15 cellular contexts compared by ENCODE assay signal in genomic region chr5:141680178-141680577, GRCh38. TPM values are rescaled to one million over a fixed set of nuclear protein-coding genes. Genes with fewer than 3 reads are reported as not detected.
DNase-seq lines count a peak whose midpoint lies in the region; ATAC-seq and TF ChIP-seq lines count a peak whose summit lies in the region.
"Had no signal": no experiment of that assay in that cellular context is flagged by ENCODE, and none has a peak within 500 bp of the region (broad histone marks: within the 10 kb centered on the region; RNA-seq: fewer than 3 reads in every experiment).

No MANE protein-coding gene starts in this region.

- H3K4me1 ChIP-seq in BE2C: peaks cover 11% of the 10 kb centered on the region
- peaks cover 13% of the 10 kb centered on the region for H3K4me1 ChIP-seq in NT2/D1 (ENCODE audit: insufficient read depth, insufficient read length)
- H3K4me1 ChIP-seq in esophagus muscularis mucosa: peaks cover 12 to 42% (median 33%) of the 10 kb centered on the region in 4 donors
- peaks cover 34% of the 10 kb centered on the region for H3K4me1 ChIP-seq in neural progenitor cell
- H3K4me1 ChIP-seq in CD4-positive, alpha-beta memory T cell (ENCODE audit: insufficient read depth, low read length): peaks cover 33% of the 10 kb centered on the region

- intact Hi-C loops in esophagus muscularis mucosa (cut with DNase I): no loop called here
- intact Hi-C loops in CD4-positive, alpha-beta memory T cell (cut with micrococcal nuclease): loop anchor here (5.0 kb wide), 1 partner anchor 43 kb away; the partner anchor contains the start of genes HDAC3 and RELL2

- H3K4me3 Mint-ChIP-seq in neural progenitor cell: peak overlapping the region; percentile 69
- H3K4me3 Mint-ChIP-seq in CD4-positive, alpha-beta memory T cell: peak overlapping the region in 1 of 8 donors; percentile 70

- no peaks in the 10 kb centered on the region for H3K9me3 Mint-ChIP-seq in neural progenitor cell
- no peaks in the 10 kb centered on the region for H3K9me3 Mint-ChIP-seq in CD4-positive, alpha-beta memory T cell
- H3K9me3 Mint-ChIP-seq: stimulated activated naive CD8-positive, alpha-beta T cell treated with anti-CD3 and anti-CD28 coated beads, Interleukin-15, Interleukin-2, amounts not matched to agents 100 ng/mL and 50 ng/mL, for 24 hours had no signal

- peak overlapping the region; percentile 79 for H3K4me2 ChIP-seq in neural progenitor cell

- peaks cover 2% of the 10 kb centered on the region for H4K20me1 ChIP-seq in neural progenitor cell (ENCODE audit: low read depth)

- H3K4me1 Mint-ChIP-seq in neural progenitor cell: peaks cover 41% of the 10 kb centered on the region
- peaks cover 14 to 36% (median 24%) of the 10 kb centered on the region in 4 donors for H3K4me1 Mint-ChIP-seq in CD4-positive, alpha-beta memory T cell

- H3F3A ChIP-seq in neural progenitor cell (ENCODE audit: low read depth): peaks cover 43% of the 10 kb centered on the region

- H3K27ac ChIP-seq in esophagus muscularis mucosa (replicated peaks in 1 of 4) (peak overlapping the region in 3 of 4 donors; percentile 2 to 53 (median 21)), neural progenitor cell (no peak overlapping the region)
- H3K27ac ChIP-seq in CD4-positive, alpha-beta memory T cell (ENCODE audit: low read depth, low read length): no peak overlapping the region

- no peak for TF ChIP-seq EP300 in esophagus muscularis mucosa (IDR thresholded peaks at IDR 0.05)

- H3K79me2 ChIP-seq in neural progenitor cell (ENCODE audit: low read depth): no peaks in the 10 kb centered on the region

- H2AFZ ChIP-seq in neural progenitor cell (replicated peaks): no peak overlapping the region

- H3K4me3 ChIP-seq in BE2C (ENCODE audit: low read depth, low read length): peak overlapping the region; percentile 71; the same call in 1 of the 2 replicates
- H3K4me3 ChIP-seq in NT2/D1 (ENCODE audit: insufficient read length, low read depth): no peak overlapping the region
- H3K4me3 ChIP-seq in esophagus muscularis mucosa: peak overlapping the region in 2 of 4 donors; percentile 12 to 65
- no peak overlapping the region for H3K4me3 ChIP-seq in neural progenitor cell
- H3K4me3 ChIP-seq in CD4-positive, alpha-beta memory T cell (ENCODE audit: low read length in 2 of 2): no peak overlapping the region

- H3K36me3 ChIP-seq in BE2C (peaks cover 11% of the 10 kb centered on the region; the same call in 1 of the 2 replicates), NT2/D1 (ENCODE audit: insufficient read depth, insufficient read length, low read length) (peaks cover 21% of the 10 kb centered on the region), esophagus muscularis mucosa (peaks cover 0 to 17% (median 0%) of the 10 kb centered on the region in 4 donors), neural progenitor cell (no peaks in the 10 kb centered on the region)
- H3K36me3 ChIP-seq in CD4-positive, alpha-beta memory T cell (ENCODE audit: insufficient read depth, low read length): no peaks in the 10 kb centered on the region
- H3K36me3 ChIP-seq: gastroesophageal sphincter had no signal

- TF ChIP-seq CTCF in BE2C (IDR thresholded peaks at IDR 0.05; ENCODE audit: low read depth, low read length): no peak
- TF ChIP-seq CTCF in esophagus muscularis mucosa (IDR thresholded peaks at IDR 0.05): no peak
- no peak for TF ChIP-seq CTCF in neural progenitor cell (IDR thresholded peaks at IDR 0.05)

- DNase-seq in BE2C (no peak), NT2/D1 (ENCODE audit: low read depth, low spot score) (no peak), esophagus muscularis mucosa (ENCODE audit: extremely low spot score) (no peak), neural progenitor cell (ENCODE audit: low spot score) (no peak), putamen (ENCODE audit: low spot score) (no peak), NCI-H345 (lab: John Stamatoyannopoulos, UW) (no peak)
- no peak for DNase-seq in CD4-positive, alpha-beta memory T cell
- DNase-seq: activated CD4-positive, alpha-beta T cell treated with anti-CD3 and anti-CD28 coated beads, Interleukin-2, amount 50 U/mL, for 1 hour; activated naive CD4-positive, alpha-beta T cell; anterior cingulate cortex; NCI-H1930 had no signal

- H3K27me3 Mint-ChIP-seq in neural progenitor cell (ENCODE audit: insufficient read depth, low read depth): peaks cover 2% of the 10 kb centered on the region
- peaks cover 0 to 2% of the 10 kb centered on the region in 2 donors for H3K27me3 Mint-ChIP-seq in CD4-positive, alpha-beta memory T cell
- H3K27me3 Mint-ChIP-seq: stimulated activated naive CD8-positive, alpha-beta T cell treated with anti-CD3 and anti-CD28 coated beads, Interleukin-15, Interleukin-2, amounts not matched to agents 100 ng/mL and 50 ng/mL, for 24 hours had no signal

- peak overlapping the region; percentile 93 for H3K27ac Mint-ChIP-seq in neural progenitor cell
- H3K27ac Mint-ChIP-seq in CD4-positive, alpha-beta memory T cell: no peak overlapping the region
- H3K27ac Mint-ChIP-seq: stimulated activated naive CD8-positive, alpha-beta T cell treated with anti-CD3 and anti-CD28 coated beads, Interleukin-15, Interleukin-2, amounts not matched to agents 100 ng/mL and 50 ng/mL, for 24 hours had no signal

- H3K9ac ChIP-seq in NT2/D1 (ENCODE audit: insufficient read length, low read depth) (peak overlapping the region; percentile 36), neural progenitor cell (no peak overlapping the region)

- TF ChIP-seq POLR2A in esophagus muscularis mucosa (IDR thresholded peaks at IDR 0.05; ENCODE audit: low read depth): no peak

- ATAC-seq in GM18861 (IDR thresholded peaks at IDR 0.05; ENCODE audit: unreplicated experiment): no peak

- POLR2A ChIA-PET in CD4-positive, alpha-beta memory T cell (lab: Charles Lee; ENCODE audit: partially characterized antibody): interaction anchor here (1.8 kb wide), 1 partner anchor 43 kb away, joined by 6 read pairs; the partner anchor contains the start of genes HDAC3 and RELL2

- no peaks in the 10 kb centered on the region for H3K9me3 ChIP-seq in BE2C
- no peaks in the 10 kb centered on the region for H3K9me3 ChIP-seq in NT2/D1 (ENCODE audit: insufficient read depth, low read length)
- no peaks in the 10 kb centered on the region for H3K9me3 ChIP-seq in esophagus muscularis mucosa
- no peaks in the 10 kb centered on the region for H3K9me3 ChIP-seq in neural progenitor cell (ENCODE audit: low read depth)
- no peaks in the 10 kb centered on the region for H3K9me3 ChIP-seq in CD4-positive, alpha-beta memory T cell (ENCODE audit: control insufficient read depth in 1 of 2, low read length in 2 of 2)
- H3K9me3 ChIP-seq: gastroesophageal sphincter had no signal

- H3K36me3 Mint-ChIP-seq in neural progenitor cell: peaks cover 13% of the 10 kb centered on the region
- no peaks in the 10 kb centered on the region for H3K36me3 Mint-ChIP-seq in CD4-positive, alpha-beta memory T cell

- H3K27me3 ChIP-seq in BE2C: no peaks in the 10 kb centered on the region
- no peaks in the 10 kb centered on the region for H3K27me3 ChIP-seq in NT2/D1 (ENCODE audit: insufficient read depth, insufficient read length)
- peaks cover 0 to 12% (median 0%) of the 10 kb centered on the region in 4 donors for H3K27me3 ChIP-seq in esophagus muscularis mucosa
- H3K27me3 ChIP-seq in neural progenitor cell: no peaks in the 10 kb centered on the region
- no peaks in the 10 kb centered on the region for H3K27me3 ChIP-seq in CD4-positive, alpha-beta memory T cell (ENCODE audit: insufficient read depth, low read length)
- H3K27me3 ChIP-seq: gastroesophageal sphincter had no signal

- 94% methylated on average over 10 of the region's 16 CpGs for WGBS in esophagus muscularis mucosa

- CTCF ChIA-PET in CD4-positive, alpha-beta memory T cell (lab: Charles Lee; ENCODE audit: partially characterized antibody): interaction anchor here (4.8 kb wide), 1 partner anchor 13 kb away, joined by 79 read pairs; no protein-coding TSS in a partner anchor

RNA-seq across cellular contexts. Expression of gene ARAP3, which starts 1.9 kb away (rescaled TPM):
- polyA plus RNA-seq in BE2C (2012; ENCODE audit: insufficient read depth, insufficient read length, low read depth): 38.1 TPM
- total RNA-seq in esophagus muscularis mucosa (1 to 10 TPM; 4.1 to 9.2 (median 7.6) TPM), neural progenitor cell (ENCODE audit: low replicate concordance) (7.6 and 17.0 TPM in 2 replicates)
- total RNA-seq in CD4-positive, alpha-beta memory T cell: 10 to 100 TPM; 14.7 to 16.4 TPM
- polyA plus RNA-seq in CD4-positive, alpha-beta memory T cell: under 1 TPM in 1 of 2 donors, not detected in 1; 0.73 TPM
- total RNA-seq: HepG2 had no signal

RNA-seq across cellular contexts. Expression of gene FCHSD1, which starts 29.0 kb away (rescaled TPM):
- polyA plus RNA-seq in BE2C (2012; ENCODE audit: insufficient read depth, insufficient read length, low read depth): 7.8 TPM
- total RNA-seq in esophagus muscularis mucosa (10 to 100 TPM; 10.4 to 21.8 (median 12.9) TPM), neural progenitor cell (ENCODE audit: low replicate concordance) (8.7 and 17.6 TPM in 2 replicates)
- total RNA-seq in CD4-positive, alpha-beta memory T cell: 100 to 1,000 TPM; 106 to 110 TPM
- polyA plus RNA-seq in CD4-positive, alpha-beta memory T cell: 1 to 10 TPM; 7.1 to 9.9 TPM

RNA-seq across cellular contexts. Expression of gene RELL2, which starts 43.4 kb away (rescaled TPM):
- 62.2 TPM for polyA plus RNA-seq in BE2C (2012; ENCODE audit: insufficient read depth, insufficient read length, low read depth)
- total RNA-seq in esophagus muscularis mucosa (1 to 10 TPM; 1.2 to 5.1 (median 2.6) TPM), neural progenitor cell (ENCODE audit: low replicate concordance) (0.30 and 3.9 TPM in 2 replicates)
- 10 to 100 TPM; 20.4 to 21.3 TPM for total RNA-seq in CD4-positive, alpha-beta memory T cell
- polyA plus RNA-seq in CD4-positive, alpha-beta memory T cell: 1 to 10 TPM; 3.0 to 5.4 TPM

RNA-seq across cellular contexts. Expression of gene HDAC3, which starts 43.5 kb away (rescaled TPM):
- polyA plus RNA-seq in BE2C (2012; ENCODE audit: insufficient read depth, insufficient read length, low read depth): 109 TPM
- total RNA-seq in esophagus muscularis mucosa (10 to 100 TPM; 30.3 to 54.4 (median 44.3) TPM), neural progenitor cell (ENCODE audit: low replicate concordance) (57.3 and 83.2 TPM in 2 replicates)
- 10 to 100 TPM; 85.1 to 91.0 TPM for total RNA-seq in CD4-positive, alpha-beta memory T cell
- polyA plus RNA-seq in CD4-positive, alpha-beta memory T cell: 100 to 1,000 TPM in 1 of 2 donors, 10 to 100 TPM in 1; 92.8 to 137 TPM

Comparison
In these comparisons a context has a peak if more than half of its experiments do, and no peak if none do; other contexts are left out.
1. H3K27ac ChIP-seq: peak in esophagus muscularis mucosa (3 of 4); none in neural progenitor cell (single experiment) and CD4-positive, alpha-beta memory T cell (single experiment).